In the genomic region with DNA sequence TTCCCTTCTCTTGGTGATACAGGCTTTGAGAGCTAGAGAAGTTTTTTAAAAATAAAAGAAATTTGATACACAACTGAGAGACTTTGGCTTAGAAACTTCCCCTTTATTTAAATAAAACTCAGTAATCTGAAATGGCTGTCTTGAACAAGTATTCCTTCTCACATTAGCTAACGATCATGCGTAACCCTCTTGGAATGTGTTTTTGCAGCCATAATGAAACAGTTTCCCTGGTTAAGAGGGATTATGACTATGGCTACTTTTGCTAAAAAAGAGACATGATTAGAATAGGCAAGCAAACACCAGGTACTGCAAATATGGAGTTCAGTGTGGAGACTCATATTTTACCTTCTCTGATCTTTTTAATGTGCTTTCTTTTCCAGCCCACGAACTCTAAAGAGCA, we compare ENCODE assay signal across 21 cellular contexts. TPM values are rescaled to one million over a fixed set of nuclear protein-coding genes. Genes with fewer than 3 reads are reported as not detected.
DNase-seq lines count a peak whose midpoint lies in the region; ATAC-seq and TF ChIP-seq lines count a peak whose summit lies in the region.
"Had no signal": no experiment of that assay in that cellular context is flagged by ENCODE, and none has a peak within 500 bp of the region (broad histone marks: within the 10 kb centered on the region; RNA-seq: fewer than 3 reads in every experiment).

No MANE protein-coding gene starts in this region.

- POLR2A ChIA-PET in MCF 10A (lab: Yijun Ruan, JAX) = interaction anchor here (1.2 kb wide), 2 partner anchors 19 to 80 kb away, joined by 3 to 4 read pairs; a partner anchor contains a TSS

- no peak overlapping the region for H3K4me3 ChIP-seq in breast epithelium
- H3K4me3 ChIP-seq in ascending aorta = no peak overlapping the region
- H3K4me3 ChIP-seq in fibroblast of the aortic adventitia (ENCODE audit: low read depth, low read length) = no peak overlapping the region
- H3K4me3 ChIP-seq in thoracic aorta = no peak overlapping the region
- no peak overlapping the region for H3K4me3 ChIP-seq in neural progenitor cell
- H3K4me3 ChIP-seq: heart left ventricle, mucosa of descending colon had no signal

- H3K27me3 Mint-ChIP-seq in MCF 10A (ENCODE audit: insufficient read depth, unreplicated experiment) (no peaks in the 10 kb centered on the region), neural progenitor cell (ENCODE audit: insufficient read depth, low read depth) (no peaks in the 10 kb centered on the region)

- H3K36me3 Mint-ChIP-seq in MCF 10A (ENCODE audit: insufficient read depth, unreplicated experiment) (no peaks in the 10 kb centered on the region), neural progenitor cell (peaks cover 4% of the 10 kb centered on the region)
- H3K36me3 Mint-ChIP-seq: activated CD8-positive, alpha-beta memory T cell treated with anti-CD3 and anti-CD28 coated beads, Interleukin-2, amount 10 ng/mL, durations not matched to agents 7 days and 5 days had no signal

- DNase-seq in MCF 10A (ENCODE audit: unreplicated experiment) (peak; percentile 47), breast epithelium (ENCODE audit: low spot score in 2 of 2) (no peak), ascending aorta (ENCODE audit: low spot score in 2 of 2) (no peak), fibroblast of the aortic adventitia (ENCODE audit: low read depth) (peak; percentile 69), thoracic aorta (ENCODE audit: low spot score) (no peak), neural progenitor cell (ENCODE audit: low spot score) (no peak)
- DNase-seq: 8988T; activated CD4-positive, alpha-beta T cell treated with anti-CD3 and anti-CD28 coated beads for 48 hours; activated CD8-positive, alpha-beta memory T cell treated with anti-CD3 and anti-CD28 coated beads, Interleukin-2, amount 10 ng/mL, durations not matched to agents 7 days and 5 days; activated naive CD8-positive, alpha-beta T cell treated with anti-CD3 and anti-CD28 coated beads, Interleukin-2, amount 50 U/mL, for 24 hours; BE2C; caudate nucleus; heart left ventricle; left ventricle myocardium superior; MM.1S; mucosa of descending colon; NCI-H1436 treated with DMSO at 0.1 percent for 48 hours; NCI-H524 treated with DMSO at 0.1 percent for 48 hours had no signal

- no peaks in the 10 kb centered on the region for H4K20me1 ChIP-seq in neural progenitor cell (ENCODE audit: low read depth)

- TF ChIP-seq POLR2A in breast epithelium (IDR thresholded peaks at IDR 0.05) = no peak

- no peak overlapping the region for H2AFZ ChIP-seq in neural progenitor cell (replicated peaks)

- no peak overlapping the region for H3K4me2 ChIP-seq in neural progenitor cell

- H3K27ac ChIP-seq in breast epithelium (no peak overlapping the region), ascending aorta (peak overlapping the region; percentile 56 to 63), thoracic aorta (peak overlapping the region in 1 of 2 donors; percentile 81), neural progenitor cell (no peak overlapping the region)

- intact Hi-C loops in MCF 10A (cut with micrococcal nuclease) (no loop called here), breast epithelium (cut with DNase I; ENCODE audit: low total_unique reads) (no loop called here), ascending aorta (cut with DNase I) (no loop called here)

- H3K27ac Mint-ChIP-seq in MCF 10A (ENCODE audit: low read depth, unreplicated experiment) (peak overlapping the region; percentile 49), neural progenitor cell (no peak overlapping the region)
- H3K27ac Mint-ChIP-seq: activated CD8-positive, alpha-beta memory T cell treated with anti-CD3 and anti-CD28 coated beads, Interleukin-2, amount 10 ng/mL, durations not matched to agents 7 days and 5 days; activated naive CD8-positive, alpha-beta T cell treated with anti-CD3 and anti-CD28 coated beads, Interleukin-2, amount 50 U/mL, for 24 hours; activated T-helper 2 cell treated with anti-CD3 and anti-CD28 coated beads, Interferon-gamma antibody, Interleukin-2, Interleukin-4, amounts not matched to agents 10 μg/mL and 5 μg/mL and 100 μg/mL, durations not matched to agents 14 hours and 24 hours and 36 hours had no signal

- H3K27me3 ChIP-seq in breast epithelium (no peaks in the 10 kb centered on the region), ascending aorta (no peaks in the 10 kb centered on the region), thoracic aorta (replicated peaks; ENCODE audit: insufficient read depth) (no peaks in the 10 kb centered on the region), neural progenitor cell (no peaks in the 10 kb centered on the region)
- H3K27me3 ChIP-seq: BE2C, heart left ventricle had no signal

- H3K4me3 Mint-ChIP-seq in MCF 10A (ENCODE audit: unreplicated experiment) (no peak overlapping the region), neural progenitor cell (no peak overlapping the region)
- H3K4me3 Mint-ChIP-seq: activated CD8-positive, alpha-beta memory T cell treated with anti-CD3 and anti-CD28 coated beads, Interleukin-2, amount 10 ng/mL, durations not matched to agents 7 days and 5 days; activated naive CD8-positive, alpha-beta T cell treated with anti-CD3 and anti-CD28 coated beads, Interleukin-2, amount 50 U/mL, for 24 hours had no signal

- H3K4me1 ChIP-seq in breast epithelium (no peaks in the 10 kb centered on the region), ascending aorta (peaks cover 3 to 8% of the 10 kb centered on the region in 2 donors), thoracic aorta (ENCODE audit: control insufficient read depth in 1 of 2, low read depth in 2 of 2) (peaks cover 0 to 14% of the 10 kb centered on the region in 2 donors), neural progenitor cell (peaks cover 9% of the 10 kb centered on the region)
- H3K4me1 ChIP-seq: BE2C had no signal

- H3K9me3 Mint-ChIP-seq in MCF 10A (ENCODE audit: unreplicated experiment) = no peaks in the 10 kb centered on the region
- no peaks in the 10 kb centered on the region for H3K9me3 Mint-ChIP-seq in neural progenitor cell
- H3K9me3 Mint-ChIP-seq: activated naive CD8-positive, alpha-beta T cell treated with anti-CD3 and anti-CD28 coated beads, Interleukin-2, amount 50 U/mL, for 24 hours; activated T-helper 2 cell treated with anti-CD3 and anti-CD28 coated beads, Interferon-gamma antibody, Interleukin-2, Interleukin-4, amounts not matched to agents 10 μg/mL and 5 μg/mL and 100 μg/mL, durations not matched to agents 14 hours and 24 hours and 36 hours had no signal

- TF ChIP-seq CTCF in MCF 10A (IDR thresholded peaks at IDR 0.05; ENCODE audit: unreplicated experiment) (no peak), breast epithelium (IDR thresholded peaks at IDR 0.05) (no peak), ascending aorta (IDR thresholded peaks at IDR 0.05) (no peak), fibroblast of the aortic adventitia (IDR thresholded peaks at IDR 0.05; ENCODE audit: insufficient read depth, low read length) (no peak), thoracic aorta (IDR thresholded peaks at IDR 0.05) (no peak), neural progenitor cell (IDR thresholded peaks at IDR 0.05) (no peak)

- ATAC-seq in thoracic aorta (ENCODE audit: insufficient number of reproducible peaks, low FRiP score, low read depth) (peak; percentile 56), GM18907 (IDR thresholded peaks at IDR 0.05; ENCODE audit: unreplicated experiment) (no peak)
- ATAC-seq in activated CD4-positive, CD25-positive, alpha-beta regulatory T cell treated with anti-CD3 and anti-CD28 coated beads, Interleukin-2, amount 50 U/mL, for 24 hours = no peak
- ATAC-seq: activated CD8-positive, alpha-beta memory T cell treated with anti-CD3 and anti-CD28 coated beads, Interleukin-2, amount 10 ng/mL, durations not matched to agents 7 days and 5 days; activated naive CD8-positive, alpha-beta T cell treated with anti-CD3 and anti-CD28 coated beads, Interleukin-2, amount 50 U/mL, for 24 hours; heart left ventricle; left ventricle myocardium superior; mucosa of descending colon had no signal

- H3K36me3 ChIP-seq in breast epithelium (peaks cover 7% of the 10 kb centered on the region), ascending aorta (no peaks in the 10 kb centered on the region), thoracic aorta (no peaks in the 10 kb centered on the region), neural progenitor cell (no peaks in the 10 kb centered on the region)
- H3K36me3 ChIP-seq: BE2C, heart left ventricle had no signal

- no peak overlapping the region for H3K9ac ChIP-seq in neural progenitor cell

- CTCF ChIA-PET in MCF 10A (lab: Yijun Ruan, JAX) = interaction anchor here (0.7 to 1.2 kb wide), 2 partner anchors 10 to 1500 kb away, joined by 4 to 5 read pairs; a partner anchor contains a TSS

- no peaks in the 10 kb centered on the region for H3K79me2 ChIP-seq in neural progenitor cell (ENCODE audit: low read depth)

- H3K4me1 Mint-ChIP-seq in MCF 10A (ENCODE audit: insufficient read depth, unreplicated experiment) (peaks cover 14% of the 10 kb centered on the region), neural progenitor cell (peaks cover 10% of the 10 kb centered on the region)
- H3K4me1 Mint-ChIP-seq: activated CD8-positive, alpha-beta memory T cell treated with anti-CD3 and anti-CD28 coated beads, Interleukin-2, amount 10 ng/mL, durations not matched to agents 7 days and 5 days had no signal

- H3K9me3 ChIP-seq in breast epithelium (no peaks in the 10 kb centered on the region), ascending aorta (no peaks in the 10 kb centered on the region), thoracic aorta (no peaks in the 10 kb centered on the region), neural progenitor cell (ENCODE audit: low read depth) (no peaks in the 10 kb centered on the region)
- H3K9me3 ChIP-seq: BE2C, heart left ventricle, mucosa of descending colon had no signal

- BruUV-seq in MCF 10A (replicated peaks; lab: Mats Ljungman, UMichigan) = no TSS peak

- peaks cover 3% of the 10 kb centered on the region for H3F3A ChIP-seq in neural progenitor cell (ENCODE audit: low read depth)

RNA-seq across cellular contexts. Expression of a gene that starts 9.7 kb away (rescaled TPM):
- 0.83 and 1.8 TPM in 2 replicates for total RNA-seq in MCF 10A (2022)
- total RNA-seq in breast epithelium = 10 to 100 TPM in 1 of 3 donors, 1 to 10 TPM in 2; 6.2 to 19.6 (median 9.2) TPM
- 38.5 TPM for total RNA-seq in ascending aorta
- 10.1 and 442 TPM in 2 replicates for total RNA-seq in fibroblast of the aortic adventitia (ENCODE audit: low replicate concordance)
- 10 to 100 TPM; 25.3 to 27.6 TPM for total RNA-seq in thoracic aorta
- total RNA-seq in neural progenitor cell (ENCODE audit: low replicate concordance) = 1.1 and 1.4 TPM in 2 replicates
- total RNA-seq: activated CD8-positive, alpha-beta memory T cell treated with anti-CD3 and anti-CD28 coated beads, Interleukin-2, amount 10 ng/mL, durations not matched to agents 7 days and 5 days had no signal

Comparison
In these comparisons a context has a peak if more than half of its experiments do, and no peak if none do; other contexts are left out.
1. DNase-seq: peak in MCF 10A (single experiment) and fibroblast of the aortic adventitia (single experiment); none in breast epithelium (0 of 2), ascending aorta (0 of 2), thoracic aorta (single experiment) and neural progenitor cell (single experiment).
2. H3K27ac ChIP-seq: peak in ascending aorta (2 of 2); none in breast epithelium (0 of 2) and neural progenitor cell (single experiment).